8 cellular contexts compared by ENCODE assay signal in the genomic region with DNA sequence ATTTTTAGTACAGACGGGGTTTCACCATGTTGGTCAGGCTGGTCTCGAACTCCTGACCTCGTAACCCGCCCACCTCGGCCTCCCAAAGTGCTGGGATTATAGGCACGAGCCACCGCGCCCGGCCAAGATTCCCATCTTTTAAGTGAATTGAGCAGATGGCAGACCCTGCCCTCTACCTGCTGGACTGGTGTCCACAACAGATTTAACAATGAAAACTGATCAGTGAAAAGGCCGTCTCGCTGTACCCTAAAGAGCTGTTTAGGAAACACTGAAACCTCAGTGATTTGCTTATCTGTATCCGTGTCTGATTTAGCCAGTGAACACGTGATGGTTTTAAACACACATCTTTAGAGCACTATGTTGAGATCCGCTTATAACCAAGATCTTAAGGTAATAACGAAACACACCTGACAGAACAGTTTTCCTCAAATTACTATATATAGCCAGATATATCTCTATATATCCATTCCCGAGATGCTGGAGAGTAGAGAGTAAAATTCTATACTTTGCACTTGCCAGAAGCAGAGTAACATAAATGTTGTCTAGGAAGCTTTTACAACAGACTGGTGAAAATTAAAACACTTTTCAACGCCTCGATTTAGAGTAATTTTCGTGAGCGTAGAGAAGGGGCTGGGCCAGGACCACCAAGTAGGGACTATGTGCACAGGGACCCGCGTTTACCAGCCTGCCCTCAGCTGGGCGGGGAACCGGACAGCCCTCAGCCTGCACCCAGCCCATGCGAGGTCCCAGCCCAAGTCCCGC. TPM values are rescaled to one million over a fixed set of nuclear protein-coding genes. Genes with fewer than 3 reads are reported as not detected.
DNase-seq lines count a peak whose midpoint lies in the region; ATAC-seq and TF ChIP-seq lines count a peak whose summit lies in the region.

No MANE protein-coding gene starts in this region.

- no peak overlapping the region for H2AK5ac ChIP-seq in trophoblast cell (ENCODE audit: low read length)

- H3K27ac Mint-ChIP-seq in activated T-helper 17 cell treated with anti-CD3 and anti-CD28 coated beads, Interleukin-2, amount 50 U/mL, for 72 hours: peak overlapping the region; percentile 88

- no peak overlapping the region for H2BK12ac ChIP-seq in trophoblast cell (ENCODE audit: low read length)

- H3K79me2 ChIP-seq in trophoblast cell (ENCODE audit: control insufficient read depth, insufficient read depth, low read length, poor library complexity): no peaks in the 10 kb centered on the region

- peak overlapping the region; percentile 11 for H2BK5ac ChIP-seq in trophoblast cell (ENCODE audit: low read depth, low read length, poor library complexity)

- peak overlapping the region; percentile 44 for H4K91ac ChIP-seq in trophoblast cell (ENCODE audit: low read depth, low read length)

- H2BK120ac ChIP-seq in trophoblast cell (ENCODE audit: insufficient read depth, low read length, poor library complexity): no peak overlapping the region

- TF ChIP-seq CTCF in GM13976 (IDR thresholded peaks at IDR 0.05; ENCODE audit: borderline replicate concordance, control extremely low read depth, extremely low read depth, insufficient read depth, missing control alignments) (no peak), cardiac muscle cell (IDR thresholded peaks at IDR 0.05; ENCODE audit: low read depth, low read length) (no peak)

- H3K36me3 ChIP-seq in cardiac muscle cell: no peaks in the 10 kb centered on the region
- no peaks in the 10 kb centered on the region for H3K36me3 ChIP-seq in trophoblast cell (ENCODE audit: control insufficient read depth in 1 of 2, insufficient read depth in 2 of 2, low read length in 2 of 2)

- peak overlapping the region; percentile 98 for H3K4me3 Mint-ChIP-seq in activated T-helper 17 cell treated with anti-CD3 and anti-CD28 coated beads, Interleukin-2, amount 50 U/mL, for 72 hours

- H3K23ac ChIP-seq in trophoblast cell (ENCODE audit: low read length): no peak overlapping the region

- WGBS in trophoblast cell (ENCODE audit: extremely low coverage, insufficient coverage, insufficient read length): no CpG with 5 or more reads among the region's 26 CpGs

- H2AFZ ChIP-seq in trophoblast cell (ENCODE audit: insufficient read depth, low read length, poor library complexity): peak overlapping the region; percentile 4

- no peak overlapping the region for H3K9ac ChIP-seq in trophoblast cell (ENCODE audit: low read length)

- H3K4me2 ChIP-seq in trophoblast cell (ENCODE audit: low read length): peak overlapping the region; percentile 71

- H3K27me3 Mint-ChIP-seq in activated T-helper 17 cell treated with anti-CD3 and anti-CD28 coated beads, Interleukin-2, amount 50 U/mL, for 72 hours: no peaks in the 10 kb centered on the region

- H3K14ac ChIP-seq in trophoblast cell (ENCODE audit: low read length): no peak overlapping the region

- H3K4ac ChIP-seq in trophoblast cell (ENCODE audit: low read depth, low read length): no peak overlapping the region

- peak overlapping the region; percentile 12 for H4K12ac ChIP-seq in trophoblast cell (ENCODE audit: low read depth, low read length)

- in situ Hi-C loops in GM13976 (cut with MboI; ENCODE audit: low sequenced_read_pairs, unreplicated experiment): no loop called here

- peak overlapping the region; percentile 15 for H4K8ac ChIP-seq in trophoblast cell (ENCODE audit: low read depth, low read length)

- H3K4me1 Mint-ChIP-seq in activated T-helper 17 cell treated with anti-CD3 and anti-CD28 coated beads, Interleukin-2, amount 50 U/mL, for 72 hours: peaks cover 6% of the 10 kb centered on the region

- H3K18ac ChIP-seq in trophoblast cell (ENCODE audit: low read length): peak overlapping the region; percentile 15

- H3K27ac ChIP-seq in cardiac muscle cell (peak overlapping the region; percentile 7), trophoblast cell (ENCODE audit: low read depth, low read length) (no peak overlapping the region)

- H3K36me3 Mint-ChIP-seq in activated T-helper 17 cell treated with anti-CD3 and anti-CD28 coated beads, Interleukin-2, amount 50 U/mL, for 72 hours (ENCODE audit: low read depth): no peaks in the 10 kb centered on the region

- H3K9me3 Mint-ChIP-seq in activated T-helper 17 cell treated with anti-CD3 and anti-CD28 coated beads, Interleukin-2, amount 50 U/mL, for 72 hours: no peaks in the 10 kb centered on the region

- H3K9me3 ChIP-seq in cardiac muscle cell (ENCODE audit: low read depth) (no peaks in the 10 kb centered on the region), trophoblast cell (ENCODE audit: insufficient read depth, low read depth, low read length) (no peaks in the 10 kb centered on the region)

- peak; percentile 66 for ATAC-seq in HG02759 (IDR thresholded peaks at IDR 0.05; ENCODE audit: unreplicated experiment)
- ATAC-seq in activated T-helper 17 cell treated with anti-CD3 and anti-CD28 coated beads, Interleukin-2, amount 50 U/mL, for 72 hours (replicated peaks): peak; percentile 66

- peaks cover 4% of the 10 kb centered on the region for H3K79me1 ChIP-seq in trophoblast cell (ENCODE audit: low read length)

- H3K4me1 ChIP-seq in cardiac muscle cell (ENCODE audit: low read depth) (no peaks in the 10 kb centered on the region), trophoblast cell (ENCODE audit: control insufficient read depth in 1 of 2, insufficient read depth in 2 of 2, low read length in 2 of 2) (no peaks in the 10 kb centered on the region)

- DNase-seq in Ammon's horn (ENCODE audit: low spot score) (peak; percentile 86), GM13976 (ENCODE audit: low spot score) (peak; percentile 78), NCI-H1105 treated with DMSO at 0.1 percent for 48 hours (lab: John Stamatoyannopoulos, UW) (peak; percentile 47), cardiac muscle cell (ENCODE audit: low read depth in 1 of 2, low spot score in 1 of 2) (no peak), trophoblast cell (peak in 1 of 2 donors; percentile 64), cortex of kidney (lab: John Stamatoyannopoulos, UW) (no peak)

- H3K4me3 ChIP-seq in cardiac muscle cell (peak overlapping the region; percentile 65), trophoblast cell (ENCODE audit: low read depth, low read length) (peak overlapping the region; percentile 89)

- H3K27me3 ChIP-seq in cardiac muscle cell: no peaks in the 10 kb centered on the region
- H3K27me3 ChIP-seq in trophoblast cell (ENCODE audit: insufficient read depth, low read length): no peaks in the 10 kb centered on the region

RNA-seq across cellular contexts. Expression of a gene that starts 0.6 kb away (rescaled TPM):
- 1 to 10 TPM; 8.7 to 9.8 TPM for total RNA-seq in activated T-helper 17 cell treated with anti-CD3 and anti-CD28 coated beads, Interleukin-2, amount 50 U/mL, for 72 hours
- total RNA-seq in cardiac muscle cell: 3.3 and 4.5 TPM in 2 replicates
- polyA plus RNA-seq in cardiac muscle cell: 9.4 and 11.5 TPM in 2 replicates
- polyA plus RNA-seq in trophoblast cell (2013): 3.4 and 3.5 TPM in 2 replicates

RNA-seq across cellular contexts. Expression of a gene that starts 35.2 kb away (rescaled TPM):
- total RNA-seq in activated T-helper 17 cell treated with anti-CD3 and anti-CD28 coated beads, Interleukin-2, amount 50 U/mL, for 72 hours: 100 to 1,000 TPM; 207 to 369 TPM
- 123 and 125 TPM in 2 replicates for total RNA-seq in cardiac muscle cell
- 184 and 228 TPM in 2 replicates for polyA plus RNA-seq in cardiac muscle cell
- polyA plus RNA-seq in trophoblast cell (2013): 167 and 168 TPM in 2 replicates

RNA-seq across cellular contexts. Expression of a gene that starts 52.2 kb away (rescaled TPM):
- total RNA-seq in activated T-helper 17 cell treated with anti-CD3 and anti-CD28 coated beads, Interleukin-2, amount 50 U/mL, for 72 hours: 10 to 100 TPM; 17.7 to 27.0 TPM
- 36.1 and 63.3 TPM in 2 replicates for total RNA-seq in cardiac muscle cell
- polyA plus RNA-seq in cardiac muscle cell: 83.6 and 94.0 TPM in 2 replicates
- polyA plus RNA-seq in trophoblast cell (2013): 39.3 and 39.7 TPM in 2 replicates

Comparison
In these comparisons a context has a peak if more than half of its experiments do, and no peak if none do; other contexts are left out.
1. DNase-seq: peak in Ammon's horn (single experiment), GM13976 (single experiment) and NCI-H1105 treated with DMSO at 0.1 percent for 48 hours (single experiment); none in cardiac muscle cell (0 of 2) and cortex of kidney (single experiment).